ENCODE assay signal across 21 cellular contexts in the genomic region with DNA sequence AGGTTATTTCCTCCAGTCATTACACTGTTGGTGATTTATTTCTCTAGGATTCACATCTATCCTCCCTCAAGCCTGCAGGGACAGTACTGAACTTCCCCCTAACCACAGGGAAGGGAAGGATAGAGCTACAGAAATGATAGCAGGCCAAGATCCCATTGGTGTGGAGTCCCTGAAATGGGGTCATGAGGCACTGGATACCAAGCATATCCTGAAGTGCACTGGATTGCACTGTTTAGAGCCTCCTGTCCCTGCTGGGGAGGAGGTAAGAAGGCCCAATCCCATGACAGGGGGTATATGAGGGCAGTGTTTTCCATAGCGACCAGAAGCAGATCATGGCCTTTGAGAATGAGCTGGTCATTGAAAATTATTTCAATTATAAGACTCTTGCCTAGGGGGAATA.
"Had no signal": no experiment of that assay in that cellular context is flagged by ENCODE, and none has a peak within 500 bp of the region (broad histone marks: within the 10 kb centered on the region; RNA-seq: fewer than 3 reads in every experiment).

No MANE protein-coding gene starts in this region.

- H3K27me3 ChIP-seq: Peyer's patch had no signal

- ATAC-seq: activated T-helper 17 cell treated with anti-CD3 and anti-CD28 coated beads, Interleukin-2, amount 50 U/mL, for 72 hours; T-helper 17 cell had no signal

- H3K27ac Mint-ChIP-seq: activated B cell treated with CpG ODN at 0.5 μM for 24 hours; activated CD4-positive, alpha-beta memory T cell treated with anti-CD3 and anti-CD28 coated beads, Interleukin-2, amount 10 ng/mL, durations not matched to agents 7 days and 5 days; activated naive CD4-positive, alpha-beta T cell treated with anti-CD3 and anti-CD28 coated beads, Interleukin-2, amount 10 ng/mL, durations not matched to agents 7 days and 5 days; activated naive CD8-positive, alpha-beta T cell treated with anti-CD3 and anti-CD28 coated beads for 36 hours; activated T-helper 17 cell treated with anti-CD3 and anti-CD28 coated beads, Interleukin-2, amount 50 U/mL, for 72 hours; T-helper 17 cell had no signal

- H3K36me3 Mint-ChIP-seq: activated naive CD4-positive, alpha-beta T cell treated with anti-CD3 and anti-CD28 coated beads, Interleukin-2, amount 10 ng/mL, durations not matched to agents 7 days and 5 days; activated naive CD8-positive, alpha-beta T cell treated with anti-CD3 and anti-CD28 coated beads for 36 hours had no signal

- H3K9me3 ChIP-seq: Peyer's patch had no signal

- H3K27me3 Mint-ChIP-seq: activated B cell treated with CpG ODN at 0.5 μM for 24 hours; activated naive CD4-positive, alpha-beta T cell treated with anti-CD3 and anti-CD28 coated beads, Interleukin-2, amount 10 ng/mL, durations not matched to agents 7 days and 5 days; activated naive CD8-positive, alpha-beta T cell treated with anti-CD3 and anti-CD28 coated beads for 36 hours had no signal

- DNase-seq: activated B cell treated with CpG ODN at 0.5 μM for 24 hours; activated CD4-positive, alpha-beta memory T cell treated with anti-CD3 and anti-CD28 coated beads, Interleukin-2, amount 10 ng/mL, durations not matched to agents 7 days and 5 days; activated CD4-positive, alpha-beta T cell treated with anti-CD3 and anti-CD28 coated beads, Interleukin-2, amount 50 U/mL, for 1 hour; activated gamma-delta T cell; activated naive CD4-positive, alpha-beta T cell treated with anti-CD3 and anti-CD28 coated beads, Interleukin-2, amount 10 ng/mL, durations not matched to agents 7 days and 5 days; activated naive CD8-positive, alpha-beta T cell treated with anti-CD3 and anti-CD28 coated beads for 36 hours; activated T-cell treated with anti-CD3 and anti-CD28 coated beads for 4 hours; activated T-cell treated with anti-CD3 and anti-CD28 coated beads, Interleukin-2, amount 50 U/mL, for 48 hours; caudate nucleus; KG1; NCI-H1048; NCI-H146; NCI-H187 treated with DMSO at 0.1 percent for 48 hours; NCI-H2081 treated with DMSO at 0.1 percent for 48 hours; NCI-H446; NCI-H524; Peyer's patch; SIG-M5; T-helper 17 cell; T-helper 9 cell had no signal

- H3K4me3 Mint-ChIP-seq: activated B cell treated with CpG ODN at 0.5 μM for 24 hours; activated CD4-positive, alpha-beta memory T cell treated with anti-CD3 and anti-CD28 coated beads, Interleukin-2, amount 10 ng/mL, durations not matched to agents 7 days and 5 days; activated naive CD4-positive, alpha-beta T cell treated with anti-CD3 and anti-CD28 coated beads, Interleukin-2, amount 10 ng/mL, durations not matched to agents 7 days and 5 days; activated naive CD8-positive, alpha-beta T cell treated with anti-CD3 and anti-CD28 coated beads for 36 hours; activated T-helper 17 cell treated with anti-CD3 and anti-CD28 coated beads, Interleukin-2, amount 50 U/mL, for 72 hours; T-helper 17 cell had no signal

- H3K4me1 Mint-ChIP-seq: activated B cell treated with CpG ODN at 0.5 μM for 24 hours; activated CD4-positive, alpha-beta memory T cell treated with anti-CD3 and anti-CD28 coated beads, Interleukin-2, amount 10 ng/mL, durations not matched to agents 7 days and 5 days; activated naive CD4-positive, alpha-beta T cell treated with anti-CD3 and anti-CD28 coated beads, Interleukin-2, amount 10 ng/mL, durations not matched to agents 7 days and 5 days; activated naive CD8-positive, alpha-beta T cell treated with anti-CD3 and anti-CD28 coated beads for 36 hours; activated T-helper 17 cell treated with anti-CD3 and anti-CD28 coated beads, Interleukin-2, amount 50 U/mL, for 72 hours; T-helper 17 cell had no signal

- H3K9me3 Mint-ChIP-seq: activated B cell treated with CpG ODN at 0.5 μM for 24 hours; activated CD4-positive, alpha-beta memory T cell treated with anti-CD3 and anti-CD28 coated beads, Interleukin-2, amount 10 ng/mL, durations not matched to agents 7 days and 5 days; activated naive CD4-positive, alpha-beta T cell treated with anti-CD3 and anti-CD28 coated beads, Interleukin-2, amount 10 ng/mL, durations not matched to agents 7 days and 5 days; activated naive CD8-positive, alpha-beta T cell treated with anti-CD3 and anti-CD28 coated beads for 36 hours; activated T-helper 17 cell treated with anti-CD3 and anti-CD28 coated beads, Interleukin-2, amount 50 U/mL, for 72 hours had no signal

- H3K36me3 ChIP-seq: Peyer's patch had no signal

- H3K4me3 ChIP-seq: Peyer's patch had no signal
